In genomic region chr9:136725612-136726011, GRCh38 we compare ENCODE assay signal across 10 cellular contexts. TPM values are rescaled to one million over a fixed set of nuclear protein-coding genes. Genes with fewer than 3 reads are reported as not detected.
DNase-seq lines count a peak whose midpoint lies in the region; ATAC-seq, FAIRE-seq and TF ChIP-seq lines count a peak whose summit lies in the region.
"Had no signal": no experiment of that assay in that cellular context is flagged by ENCODE, and none has a peak within 500 bp of the region (broad histone marks: within the 10 kb centered on the region; RNA-seq: fewer than 3 reads in every experiment).

No MANE protein-coding gene starts in this region.

- SMC1A ChIA-PET in GM12878 (lab: Charles Lee; ENCODE audit: uncharacterized antibody, unreplicated experiment): no interaction called here

- POLR2A ChIA-PET in GM12878 (lab: Charles Lee): no interaction called here

- RAD21 ChIA-PET in GM12878 (lab: Charles Lee; ENCODE audit: unreplicated experiment): interaction anchor here (1.5 kb wide), 1 partner anchor 16 kb away, joined by 5 read pairs; no protein-coding TSS in a partner anchor

- ATAC-seq in GM12878: no peak
- no peak for ATAC-seq in lower lobe of right lung

- H3K4me1 ChIP-seq in ACC112 (ENCODE audit: control insufficient read depth, insufficient read depth, low read length, unreplicated experiment) (peaks cover 20% of the 10 kb centered on the region), GM12878 (ENCODE audit: control insufficient read depth, insufficient read depth, low read length) (peaks cover 13% of the 10 kb centered on the region), lower lobe of right lung (peaks cover 73% of the 10 kb centered on the region), thyroid gland (peaks cover 17 to 42% of the 10 kb centered on the region in 2 donors)
- H3K4me1 ChIP-seq in effector memory CD4-positive, alpha-beta T cell (ENCODE audit: control insufficient read depth, insufficient read depth, low read length, poor library complexity, severe bottlenecking): peaks cover 25% of the 10 kb centered on the region

- peaks cover 9% of the 10 kb centered on the region for H4K20me1 ChIP-seq in GM12878 (ENCODE audit: control insufficient read depth, insufficient read depth)

- no peaks in the 10 kb centered on the region for H3K27me3 ChIP-seq in ACC112 (ENCODE audit: insufficient read depth, low read length)
- no peaks in the 10 kb centered on the region for H3K27me3 ChIP-seq in GM12878 (replicated peaks in 1 of 2; ENCODE audit: control insufficient read depth in 2 of 2, insufficient read depth in 2 of 2, low read length in 1 of 2)
- H3K27me3 ChIP-seq in lower lobe of right lung (ENCODE audit: low read depth): no peaks in the 10 kb centered on the region
- no peaks in the 10 kb centered on the region for H3K27me3 ChIP-seq in thyroid gland
- no peaks in the 10 kb centered on the region for H3K27me3 ChIP-seq in effector memory CD4-positive, alpha-beta T cell (replicated peaks; ENCODE audit: control insufficient read depth, insufficient read depth, low read length, poor library complexity, severe bottlenecking)

- no peak for TF ChIP-seq RAD21 in GM12878 (IDR thresholded peaks at IDR 0.05; ENCODE audit: insufficient read depth, low read depth, low read length)

- H3K4me3 ChIP-seq in ACC112 (ENCODE audit: low read depth, low read length) (peak overlapping the region; percentile 99), GM12878 (peak overlapping the region; percentile 69), lower lobe of right lung (peak overlapping the region; percentile 93), thyroid gland (replicated peaks in 1 of 3) (no peak overlapping the region)
- H3K4me3 ChIP-seq in effector memory CD4-positive, alpha-beta T cell (ENCODE audit: insufficient read depth, low read depth, low read length, poor library complexity, severe bottlenecking): no peak overlapping the region

- TF ChIP-seq POLR2A in GM12878 (IDR thresholded peaks at IDR 0.05; ENCODE audit: low read depth, low read length) (no peak), thyroid gland (IDR thresholded peaks at IDR 0.05) (no peak)

- no peak for TF ChIP-seq EP300 in GM12878 (IDR thresholded peaks at IDR 0.05; ENCODE audit: borderline replicate concordance in 1 of 2, control insufficient read depth in 1 of 2, low read depth in 2 of 2, low read length in 2 of 2)

- peak overlapping the region; percentile 93 for H3K4me2 ChIP-seq in GM12878 (ENCODE audit: control insufficient read depth, insufficient read depth)

- H3K79me2 ChIP-seq in ACC112 (ENCODE audit: control insufficient read depth, insufficient read depth, low read length, unreplicated experiment) (peaks cover 42% of the 10 kb centered on the region), GM12878 (ENCODE audit: control insufficient read depth, insufficient read depth, low read length) (peaks cover 45% of the 10 kb centered on the region)

- H3K9me3 ChIP-seq in GM12878 (replicated peaks; ENCODE audit: control insufficient read depth, insufficient read depth, low read length) (no peaks in the 10 kb centered on the region), lower lobe of right lung (no peaks in the 10 kb centered on the region), thyroid gland (no peaks in the 10 kb centered on the region)
- no peaks in the 10 kb centered on the region for H3K9me3 ChIP-seq in effector memory CD4-positive, alpha-beta T cell (ENCODE audit: control insufficient read depth, low read length)

- intact Hi-C loops in GM12878 (cut with micrococcal nuclease; ENCODE audit: unreplicated experiment): no loop called here
- intact Hi-C loops in lower lobe of right lung (cut with DNase I): no loop called here
- intact Hi-C loops in thyroid gland (cut with DNase I): no loop called here

- TF ChIP-seq CTCF in GM12878 (IDR thresholded peaks at IDR 0.05 in 2 of 3, conservative IDR thresholded peaks at IDR 0.05 in 1 of 3; ENCODE audit: control insufficient read depth in 2 of 3, extremely low read depth in 1 of 3, insufficient read depth in 1 of 3, low read depth in 3 of 3, low read length in 3 of 3) (no peak), lower lobe of right lung (IDR thresholded peaks at IDR 0.05) (no peak), thyroid gland (IDR thresholded peaks at IDR 0.05) (no peak)

- peaks cover 23% of the 10 kb centered on the region; the same call in 1 of the 2 replicates for H3K36me3 ChIP-seq in ACC112 (ENCODE audit: insufficient read depth, low read length)
- H3K36me3 ChIP-seq in GM12878 (ENCODE audit: control insufficient read depth in 2 of 2, insufficient read depth in 2 of 2, low read length in 1 of 2): peaks cover 18 to 28% of the 10 kb centered on the region in 2 experiments
- peaks cover 62% of the 10 kb centered on the region for H3K36me3 ChIP-seq in lower lobe of right lung
- peaks cover 38 to 53% of the 10 kb centered on the region in 2 donors for H3K36me3 ChIP-seq in thyroid gland
- peaks cover 37% of the 10 kb centered on the region for H3K36me3 ChIP-seq in effector memory CD4-positive, alpha-beta T cell (ENCODE audit: control insufficient read depth, insufficient read depth, low read length)

- H3K9ac ChIP-seq in GM12878 (ENCODE audit: control insufficient read depth, insufficient read depth, low read length): peak overlapping the region; percentile 79

- BruUV-seq in GM12878 (replicated peaks; lab: Mats Ljungman, UMichigan): no TSS peak

- DNase-seq in HCEC 1CT (peak; percentile 28), GM12878 (ENCODE audit: low read depth, low spot score) (no peak), lower lobe of right lung (no peak), thyroid gland (no peak), NCI-H1930 (lab: John Stamatoyannopoulos, UW) (no peak), HTR-8/SVneo (ENCODE audit: insufficient read length, low spot score) (no peak)
- no peak for DNase-seq in effector memory CD4-positive, alpha-beta T cell
- DNase-seq: stimulated activated CD4-positive, alpha-beta T cell treated with anti-CD3 and anti-CD28 coated beads, Interleukin-4, amount 100 ng/mL, for 24 hours had no signal

- H2AFZ ChIP-seq in ACC112 (ENCODE audit: low read length, unreplicated experiment) (no peak overlapping the region), GM12878 (ENCODE audit: control insufficient read depth, low read depth, low read length) (no peak overlapping the region)

- 81% methylated on average over 10 of the region's 10 CpGs for WGBS in GM12878 (ENCODE audit: insufficient coverage, insufficient replicate concordance, low lambda C conversion rate, missing lambda C conversion rate)
- 67 to 81% methylated on average over 10 of the region's 10 CpGs for WGBS in thyroid gland, 2 donors

- FAIRE-seq in GM12878 (lab: Jason Lieb, UNC) (no peak), HTR-8/SVneo (lab: Jason Lieb, UNC) (no peak)

- in situ Hi-C loops in GM12878 (cut with MboI): no loop called here

- CTCF ChIA-PET in GM12878 (lab: Yijun Ruan, JAX): interaction anchor here (0.6 kb wide), 1 partner anchor 39 kb away, joined by 3 read pairs; no protein-coding TSS in a partner anchor

- no peak overlapping the region for H3K27ac ChIP-seq in ACC112 (ENCODE audit: low read depth, low read length)
- H3K27ac ChIP-seq in GM12878 (ENCODE audit: control insufficient read depth, insufficient read depth): no peak overlapping the region
- peak overlapping the region; percentile 24 for H3K27ac ChIP-seq in lower lobe of right lung
- peak overlapping the region in 1 of 3 donors; percentile 42 for H3K27ac ChIP-seq in thyroid gland
- no peak overlapping the region for H3K27ac ChIP-seq in effector memory CD4-positive, alpha-beta T cell (ENCODE audit: insufficient read depth, low read length, poor library complexity, severe bottlenecking)

RNA-seq across cellular contexts. Expression of gene DIPK1B, which starts 13.2 kb away (rescaled TPM):
- total RNA-seq in GM12878 (2013; cell fraction: nucleolus; rRNA removed): 0.32 and 0.58 TPM in 2 replicates
- 0.11 and 0.28 TPM in 2 replicates for total RNA-seq in GM12878 (2014; rRNA removed)
- total RNA-seq in GM12878 (2014; rRNA removed; fragmentation: Illumina TruSeq; extraction: Trizol): 0.09 TPM in 2 replicates
- total RNA-seq in GM12878 (2021): 0.21 and 0.32 TPM in 2 replicates
- 0.37 TPM for polyA plus RNA-seq in GM12878 (2011; ENCODE audit: low read depth)
- 0.06 and 0.12 TPM in 2 replicates for polyA plus RNA-seq in GM12878 (2011; rRNA removed)
- 0.15 and 0.30 TPM in 2 replicates for polyA plus RNA-seq in GM12878 (2011; cell fraction: cytosol; rRNA removed)
- polyA plus RNA-seq in GM12878 (2011; cell fraction: nucleus; rRNA removed): 1.1 and 1.4 TPM in 2 replicates
- 0.85 and 1.1 TPM in 2 replicates for polyA plus RNA-seq in GM12878 (2012)
- not detected in 2 replicates for polyA plus RNA-seq in GM12878 (2014; fragmentation: Illumina TruSeq; extraction: Trizol)
- polyA plus RNA-seq in GM12878 (2014; fragmentation: Nextera tagmentation; extraction: Ambion mirVana): not detected
- polyA plus RNA-seq in GM12878 (2014; rRNA removed): 0.16 and 0.20 TPM in 2 replicates
- under 1 TPM; 0.08 to 0.13 TPM for polyA plus RNA-seq in GM12878 (2016; fragmentation: Nextera tagmentation; extraction: Ambion mirVana)
- 0.15 and 0.22 TPM in 2 replicates for polyA minus RNA-seq in GM12878 (2011; rRNA and poly(A)+ RNA removed)
- polyA minus RNA-seq in GM12878 (2011; cell fraction: cytosol; rRNA and poly(A)+ RNA removed): not detected in 2 replicates
- 0.12 and 0.19 TPM in 2 replicates for polyA minus RNA-seq in GM12878 (2011; cell fraction: nucleus; rRNA and poly(A)+ RNA removed)
- total RNA-seq in lower lobe of right lung: 15.1 TPM
- 10 to 100 TPM; 19.4 to 23.6 (median 22.6) TPM for total RNA-seq in thyroid gland
- total RNA-seq: RPMI7951 had no signal

RNA-seq across cellular contexts. Expression of gene LCN10, which starts 17.1 kb away (rescaled TPM):
- 1.1 and 1.3 TPM in 2 replicates for total RNA-seq in GM12878 (2013; cell fraction: nucleolus; rRNA removed)
- total RNA-seq in GM12878 (2014; rRNA removed): 0.06 TPM in 1 of 2 replicates, not detected in the other
- 0.18 and 0.28 TPM in 2 replicates for total RNA-seq in GM12878 (2014; rRNA removed; fragmentation: Illumina TruSeq; extraction: Trizol)
- total RNA-seq in GM12878 (2021): 0.21 and 0.51 TPM in 2 replicates
- polyA plus RNA-seq in GM12878 (2011; ENCODE audit: low read depth): 0.14 TPM
- 1.3 TPM in 2 replicates for polyA plus RNA-seq in GM12878 (2011; rRNA removed)
- polyA plus RNA-seq in GM12878 (2011; cell fraction: cytosol; rRNA removed): 2.2 TPM in 2 replicates
- 2.0 and 2.8 TPM in 2 replicates for polyA plus RNA-seq in GM12878 (2011; cell fraction: nucleus; rRNA removed)
- polyA plus RNA-seq in GM12878 (2012): 0.37 and 0.56 TPM in 2 replicates
- polyA plus RNA-seq in GM12878 (2014; fragmentation: Illumina TruSeq; extraction: Trizol): 0.16 TPM in 1 of 2 replicates, not detected in the other
- under 1 TPM in 1 of 2 experiments, not detected in 1; 0.11 TPM for polyA plus RNA-seq in GM12878 (2014; fragmentation: Nextera tagmentation; extraction: Ambion mirVana)
- polyA plus RNA-seq in GM12878 (2014; rRNA removed): 0.06 and 0.35 TPM in 2 replicates
- polyA plus RNA-seq in GM12878 (2016; fragmentation: Nextera tagmentation; extraction: Ambion mirVana): 1 to 10 TPM in 1 of 2 experiments, under 1 TPM in 1; 0.39 to 1.1 TPM
- polyA minus RNA-seq in GM12878 (2011; rRNA and poly(A)+ RNA removed): 1.2 and 1.7 TPM in 2 replicates
- polyA minus RNA-seq in GM12878 (2011; cell fraction: cytosol; rRNA and poly(A)+ RNA removed): 0.67 TPM in 1 of 2 replicates, not detected in the other
- polyA minus RNA-seq in GM12878 (2011; cell fraction: nucleus; rRNA and poly(A)+ RNA removed): 0.19 and 1.1 TPM in 2 replicates
- total RNA-seq in lower lobe of right lung: 2.5 TPM
- total RNA-seq in thyroid gland: 10 to 100 TPM in 1 of 4 donors, 1 to 10 TPM in 3; 5.8 to 10.1 (median 7.1) TPM
- total RNA-seq: RPMI7951 had no signal

RNA-seq across cellular contexts. Expression of gene LCN6, which starts 22.7 kb away (rescaled TPM):
- total RNA-seq in GM12878 (2013; cell fraction: nucleolus; rRNA removed): not detected in 2 replicates
- total RNA-seq in GM12878 (2014; rRNA removed) (not detected in 2 replicates), GM12878 (2014; rRNA removed; fragmentation: Illumina TruSeq; extraction: Trizol) (not detected in 2 replicates), GM12878 (2021) (not detected in 2 replicates), lower lobe of right lung (2.9 TPM), thyroid gland (10 to 100 TPM in 1 of 4 donors, 1 to 10 TPM in 3; 1.4 to 10.0 (median 4.5) TPM)
- not detected for polyA plus RNA-seq in GM12878 (2011; ENCODE audit: low read depth)
- polyA plus RNA-seq in GM12878 (2011; rRNA removed) (not detected in 2 replicates), GM12878 (2014; fragmentation: Illumina TruSeq; extraction: Trizol) (not detected in 2 replicates), GM12878 (2014; fragmentation: Nextera tagmentation; extraction: Ambion mirVana) (not detected), GM12878 (2014; rRNA removed) (not detected in 2 replicates), GM12878 (2016; fragmentation: Nextera tagmentation; extraction: Ambion mirVana) (not detected)
- polyA plus RNA-seq in GM12878 (2011; cell fraction: cytosol; rRNA removed): not detected in 2 replicates
- not detected in 2 replicates for polyA plus RNA-seq in GM12878 (2011; cell fraction: nucleus; rRNA removed)
- polyA plus RNA-seq in GM12878 (2012): not detected in 2 replicates
- not detected in 2 replicates for polyA minus RNA-seq in GM12878 (2011; rRNA and poly(A)+ RNA removed)
- not detected in 2 replicates for polyA minus RNA-seq in GM12878 (2011; cell fraction: cytosol; rRNA and poly(A)+ RNA removed)
- polyA minus RNA-seq in GM12878 (2011; cell fraction: nucleus; rRNA and poly(A)+ RNA removed): not detected in 2 replicates
- total RNA-seq: RPMI7951 had no signal

RNA-seq across cellular contexts. Expression of gene LCN8, which starts 32.4 kb away (rescaled TPM):
- not detected in 2 replicates for total RNA-seq in GM12878 (2013; cell fraction: nucleolus; rRNA removed)
- not detected in 2 replicates for total RNA-seq in GM12878 (2014; rRNA removed)
- total RNA-seq in GM12878 (2014; rRNA removed; fragmentation: Illumina TruSeq; extraction: Trizol): not detected in 2 replicates
- not detected in 2 replicates for total RNA-seq in GM12878 (2021)
- not detected for polyA plus RNA-seq in GM12878 (2011; ENCODE audit: low read depth)
- polyA plus RNA-seq in GM12878 (2011; rRNA removed): not detected in 2 replicates
- polyA plus RNA-seq in GM12878 (2011; cell fraction: cytosol; rRNA removed): not detected in 2 replicates
- not detected in 2 replicates for polyA plus RNA-seq in GM12878 (2011; cell fraction: nucleus; rRNA removed)
- polyA plus RNA-seq in GM12878 (2012): not detected in 2 replicates
- not detected in 2 replicates for polyA plus RNA-seq in GM12878 (2014; fragmentation: Illumina TruSeq; extraction: Trizol)
- polyA plus RNA-seq in GM12878 (2014; fragmentation: Nextera tagmentation; extraction: Ambion mirVana): not detected
- not detected in 2 replicates for polyA plus RNA-seq in GM12878 (2014; rRNA removed)
- polyA plus RNA-seq in GM12878 (2016; fragmentation: Nextera tagmentation; extraction: Ambion mirVana): not detected
- polyA minus RNA-seq in GM12878 (2011; rRNA and poly(A)+ RNA removed): not detected in 2 replicates
- polyA minus RNA-seq in GM12878 (2011; cell fraction: cytosol; rRNA and poly(A)+ RNA removed): not detected in 2 replicates
- polyA minus RNA-seq in GM12878 (2011; cell fraction: nucleus; rRNA and poly(A)+ RNA removed): not detected in 2 replicates
- total RNA-seq in lower lobe of right lung: not detected
- 1 to 10 TPM in 1 of 4 donors, under 1 TPM in 1, not detected in 2; 0.93 to 1.0 TPM for total RNA-seq in thyroid gland
- total RNA-seq: RPMI7951 had no signal

RNA-seq across cellular contexts. Expression of gene AGPAT2, which starts 38.4 kb away (rescaled TPM):
- 16.2 and 18.7 TPM in 2 replicates for total RNA-seq in GM12878 (2013; cell fraction: nucleolus; rRNA removed)
- total RNA-seq in GM12878 (2014; rRNA removed) (16.2 and 18.9 TPM in 2 replicates), GM12878 (2014; rRNA removed; fragmentation: Illumina TruSeq; extraction: Trizol) (6.8 and 7.1 TPM in 2 replicates), GM12878 (2021) (22.5 TPM in 2 replicates), lower lobe of right lung (106 TPM), thyroid gland (10 to 100 TPM; 58.6 to 78.7 (median 72.0) TPM)
- polyA plus RNA-seq in GM12878 (2011; ENCODE audit: low read depth): 3.2 TPM
- polyA plus RNA-seq in GM12878 (2011; rRNA removed) (6.5 and 17.5 TPM in 2 replicates), GM12878 (2014; fragmentation: Illumina TruSeq; extraction: Trizol) (0.92 and 6.0 TPM in 2 replicates), GM12878 (2014; fragmentation: Nextera tagmentation; extraction: Ambion mirVana) (under 1 TPM; 0.10 to 0.47 TPM), GM12878 (2014; rRNA removed) (25.4 and 28.5 TPM in 2 replicates), GM12878 (2016; fragmentation: Nextera tagmentation; extraction: Ambion mirVana) (10 to 100 TPM; 19.5 to 23.7 TPM)
- polyA plus RNA-seq in GM12878 (2011; cell fraction: cytosol; rRNA removed): 26.4 and 33.7 TPM in 2 replicates
- polyA plus RNA-seq in GM12878 (2011; cell fraction: nucleus; rRNA removed): 27.6 and 27.8 TPM in 2 replicates
- polyA plus RNA-seq in GM12878 (2012): 13.6 and 14.9 TPM in 2 replicates
- 11.4 and 17.3 TPM in 2 replicates for polyA minus RNA-seq in GM12878 (2011; rRNA and poly(A)+ RNA removed)
- polyA minus RNA-seq in GM12878 (2011; cell fraction: cytosol; rRNA and poly(A)+ RNA removed): 7.8 and 9.6 TPM in 2 replicates
- polyA minus RNA-seq in GM12878 (2011; cell fraction: nucleus; rRNA and poly(A)+ RNA removed): 7.3 and 8.8 TPM in 2 replicates

Comparison
In these comparisons a context has a peak if more than half of its experiments do, and no peak if none do; other contexts are left out.
1. H3K4me3 ChIP-seq: peak in ACC112 (single experiment), GM12878 (single experiment) and lower lobe of right lung (single experiment); none in thyroid gland (0 of 3) and effector memory CD4-positive, alpha-beta T cell (single experiment).
2. RNA of gene DIPK1B, which starts 13.2 kb away (total RNA-seq): 19.4 to 23.6 TPM in thyroid gland and 15.1 TPM in lower lobe of right lung (single experiment); 0.09 to 0.58 TPM in GM12878; every median in the first group is over 10 times any median in the second.